12 cellular contexts compared by ENCODE assay signal in the genomic region with DNA sequence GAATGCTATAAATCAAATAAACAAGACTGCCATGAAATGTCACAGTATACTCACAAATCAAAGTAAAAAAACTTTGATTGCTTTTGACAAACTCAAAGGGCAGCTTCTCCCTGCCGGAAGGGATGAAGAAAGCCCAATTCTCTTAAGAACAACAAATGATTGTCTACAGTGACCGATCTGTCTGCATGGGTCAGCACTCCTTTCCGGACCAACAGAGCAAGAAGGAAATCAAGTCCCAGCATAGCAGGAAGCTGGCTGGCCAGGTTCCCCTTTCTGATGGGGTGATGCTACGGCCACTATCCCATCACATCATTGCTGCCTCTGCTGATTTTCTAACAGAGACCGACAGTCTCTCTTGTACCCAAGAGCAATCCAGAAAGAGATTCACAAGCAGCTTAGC. TPM values are rescaled to one million over a fixed set of nuclear protein-coding genes. Genes with fewer than 3 reads are reported as not detected.
DNase-seq lines count a peak whose midpoint lies in the region; ATAC-seq and TF ChIP-seq lines count a peak whose summit lies in the region.
"Had no signal": no experiment of that assay in that cellular context is flagged by ENCODE, and none has a peak within 500 bp of the region (broad histone marks: within the 10 kb centered on the region; RNA-seq: fewer than 3 reads in every experiment).

No MANE protein-coding gene starts in this region.

- peaks cover 39% of the 10 kb centered on the region for H3K4me1 Mint-ChIP-seq in stimulated activated effector memory CD8-positive, alpha-beta T cell treated with anti-CD3 and anti-CD28 coated beads, Interleukin-12 subunit alpha, Interleukin-12 subunit beta, amount 100 ng/mL, for 72 hours

- peaks cover 21% of the 10 kb centered on the region for H3F3A ChIP-seq in GM23248 (ENCODE audit: insufficient read depth)

- H3K9me3 ChIP-seq in GM23248 (ENCODE audit: low read depth) (no peaks in the 10 kb centered on the region), endocrine pancreas (ENCODE audit: control insufficient read depth, low read length) (no peaks in the 10 kb centered on the region), lung (ENCODE audit: control insufficient read depth in 2 of 2, insufficient read depth in 1 of 2, low read length in 1 of 2) (no peaks in the 10 kb centered on the region)

- H3K4me2 ChIP-seq in GM23248 (ENCODE audit: unreplicated experiment), result peak overlapping the region; percentile 29

- H3K27ac ChIP-seq in GM23248 (no peak overlapping the region), lung (ENCODE audit: low read depth in 1 of 2, low read length in 1 of 2) (no peak overlapping the region)

- 30 to 36% methylated on average over 5 of the region's 5 CpGs for WGBS in GM23248 (ENCODE audit: low coverage in 1 of 2, low lambda C conversion rate in 2 of 2, missing lambda C conversion rate in 2 of 2), 2 experiments
- 13 to 41% methylated on average over 5 of the region's 5 CpGs for WGBS in lung, 2 donors

- no peaks in the 10 kb centered on the region for H3K36me3 Mint-ChIP-seq in stimulated activated effector memory CD8-positive, alpha-beta T cell treated with anti-CD3 and anti-CD28 coated beads, Interleukin-12 subunit alpha, Interleukin-12 subunit beta, amount 100 ng/mL, for 72 hours

- H3K4me3 ChIP-seq in GM23248 (no peak overlapping the region), endocrine pancreas (ENCODE audit: control insufficient read depth, insufficient read depth, low read length) (no peak overlapping the region), lung (no peak overlapping the region)

- H3K4me1 ChIP-seq in GM23248 (ENCODE audit: insufficient read depth), result peaks cover 38% of the 10 kb centered on the region
- H3K4me1 ChIP-seq in endocrine pancreas (ENCODE audit: control insufficient read depth, insufficient read depth, low read length), result peaks cover 12% of the 10 kb centered on the region
- H3K4me1 ChIP-seq in lung (ENCODE audit: control insufficient read depth in 2 of 2, insufficient read depth in 2 of 2, low read length in 2 of 2), result peaks cover 14 to 21% of the 10 kb centered on the region in 2 donors

- ATAC-seq in lung (ENCODE audit: insufficient read depth, low FRiP score), result peak; percentile 21
- no peak for ATAC-seq in stimulated activated effector memory CD8-positive, alpha-beta T cell treated with anti-CD3 and anti-CD28 coated beads, Interleukin-12 subunit alpha, Interleukin-12 subunit beta, amount 100 ng/mL, for 72 hours
- no peak for ATAC-seq in HG02763 (IDR thresholded peaks at IDR 0.05; ENCODE audit: unreplicated experiment)
- ATAC-seq: CD8-positive, alpha-beta T cell had no signal

- no peak overlapping the region for H3K4me3 Mint-ChIP-seq in stimulated activated effector memory CD8-positive, alpha-beta T cell treated with anti-CD3 and anti-CD28 coated beads, Interleukin-12 subunit alpha, Interleukin-12 subunit beta, amount 100 ng/mL, for 72 hours
- H3K4me3 Mint-ChIP-seq: CD8-positive, alpha-beta T cell had no signal

- H3K9me3 Mint-ChIP-seq in stimulated activated effector memory CD8-positive, alpha-beta T cell treated with anti-CD3 and anti-CD28 coated beads, Interleukin-12 subunit alpha, Interleukin-12 subunit beta, amount 100 ng/mL, for 72 hours, result no peaks in the 10 kb centered on the region
- H3K9me3 Mint-ChIP-seq: CD8-positive, alpha-beta T cell had no signal

- no peaks in the 10 kb centered on the region for H3K9me2 ChIP-seq in GM23248 (ENCODE audit: insufficient read depth)

- no peaks in the 10 kb centered on the region for H3K27me3 ChIP-seq in GM23248 (replicated peaks; ENCODE audit: insufficient read depth)
- H3K27me3 ChIP-seq in endocrine pancreas (ENCODE audit: control insufficient read depth, insufficient read depth, low read length), result no peaks in the 10 kb centered on the region
- H3K27me3 ChIP-seq in lung (ENCODE audit: control insufficient read depth, insufficient read depth), result no peaks in the 10 kb centered on the region

- H2AFZ ChIP-seq in GM23248, result peak overlapping the region; percentile 48

- no peak for TF ChIP-seq CTCF in lung (IDR thresholded peaks at IDR 0.05; ENCODE audit: control extremely low read depth, extremely low read depth)

- no peaks in the 10 kb centered on the region for H3K36me3 ChIP-seq in GM23248 (ENCODE audit: low read depth)
- no peaks in the 10 kb centered on the region for H3K36me3 ChIP-seq in endocrine pancreas (ENCODE audit: control insufficient read depth, insufficient read depth, low read length)
- no peaks in the 10 kb centered on the region for H3K36me3 ChIP-seq in lung (ENCODE audit: control insufficient read depth in 2 of 2, insufficient read depth in 2 of 2, low read length in 2 of 2)

- DNase-seq in GM23248 (no peak), lung (ENCODE audit: low spot score) (no peak), NCI-H2171 (lab: John Stamatoyannopoulos, UW) (no peak), NCI-H1436 treated with DMSO at 0.1 percent for 48 hours (lab: John Stamatoyannopoulos, UW) (no peak)
- DNase-seq in stimulated activated effector memory CD8-positive, alpha-beta T cell treated with anti-CD3 and anti-CD28 coated beads, Interleukin-12 subunit alpha, Interleukin-12 subunit beta, amount 100 ng/mL, for 72 hours (ENCODE audit: low spot score in 2 of 2), result no peak
- no peak for DNase-seq in stimulated activated CD4-positive, alpha-beta T cell treated with anti-CD3 and anti-CD28 coated beads, Interleukin-2, amount 100 ng/mL, for 48 hours
- DNase-seq: CD8-positive, alpha-beta T cell; NCI-H2171 treated with DMSO at 0.1 percent for 48 hours had no signal

- in situ Hi-C loops in GM23248 (cut with MboI), result no loop called here

- no peaks in the 10 kb centered on the region for H4K20me1 ChIP-seq in GM23248 (ENCODE audit: insufficient read depth)

- H3K27ac Mint-ChIP-seq in stimulated activated effector memory CD8-positive, alpha-beta T cell treated with anti-CD3 and anti-CD28 coated beads, Interleukin-12 subunit alpha, Interleukin-12 subunit beta, amount 100 ng/mL, for 72 hours, result peak overlapping the region; percentile 81
- H3K27ac Mint-ChIP-seq: CD8-positive, alpha-beta T cell had no signal

- H3K9ac ChIP-seq in GM23248 (no peak overlapping the region), endocrine pancreas (ENCODE audit: control insufficient read depth, insufficient read depth, low read length) (peak overlapping the region; percentile 17)

- H3K79me2 ChIP-seq in GM23248 (ENCODE audit: insufficient read depth), result no peaks in the 10 kb centered on the region

RNA-seq across cellular contexts. Expression of a gene that starts 0.7 kb away (rescaled TPM):
- 0.11 and 0.38 TPM in 2 replicates for total RNA-seq in GM23248 (2014; rRNA removed; shearing (Covaris generic))
- polyA plus RNA-seq in GM23248 (2016; fragmentation: Nextera tagmentation; extraction: Ambion mirVana), result 0.58 and 1.1 TPM in 2 replicates
- total RNA-seq in lung, result 10 to 100 TPM in 1 of 2 donors, 1 to 10 TPM in 1; 2.7 to 20.3 TPM
- polyA plus RNA-seq in lung, result 1 to 10 TPM in 1 of 2 donors, under 1 TPM in 1; 0.92 to 5.1 TPM

RNA-seq across cellular contexts. Expression of a gene that starts 34.5 kb away (rescaled TPM):
- total RNA-seq in GM23248 (2014; rRNA removed; shearing (Covaris generic)), result 22.3 and 22.5 TPM in 2 replicates
- polyA plus RNA-seq in GM23248 (2016; fragmentation: Nextera tagmentation; extraction: Ambion mirVana) (22.6 and 24.1 TPM in 2 replicates), lung (1 to 10 TPM; 5.9 to 7.4 TPM)
- total RNA-seq in lung, result 10 to 100 TPM in 1 of 2 donors, 1 to 10 TPM in 1; 9.0 to 16.1 TPM

RNA-seq across cellular contexts. Expression of a gene that starts 57.8 kb away (rescaled TPM):
- not detected in 2 replicates for total RNA-seq in GM23248 (2014; rRNA removed; shearing (Covaris generic))
- polyA plus RNA-seq in GM23248 (2016; fragmentation: Nextera tagmentation; extraction: Ambion mirVana) (not detected in 2 replicates), lung (under 1 TPM in 1 of 2 donors, not detected in 1; 0.03 TPM)
- total RNA-seq in lung, result under 1 TPM in 1 of 2 donors, not detected in 1; 0.40 TPM
- total RNA-seq: CD8-positive, alpha-beta T cell; kidney epithelial cell had no signal
- polyA plus RNA-seq: fibroblast of lung had no signal
